Comparison of ENCODE assay signal across 20 cellular contexts in genomic region chr17:80033840-80034239, GRCh38. TPM values are rescaled to one million over a fixed set of nuclear protein-coding genes. Genes with fewer than 3 reads are reported as not detected.
DNase-seq lines count a peak whose midpoint lies in the region; FAIRE-seq and TF ChIP-seq lines count a peak whose summit lies in the region.
"Had no signal": no experiment of that assay in that cellular context is flagged by ENCODE, and none has a peak within 500 bp of the region (broad histone marks: within the 10 kb centered on the region; RNA-seq: fewer than 3 reads in every experiment).

No MANE protein-coding gene starts in this region.

- no TSS peak for BruUV-seq in MCF 10A (replicated peaks; lab: Mats Ljungman, UMichigan)

- no peak for DNase-seq in MCF 10A (ENCODE audit: unreplicated experiment)
- no peak for DNase-seq in breast epithelium (ENCODE audit: low spot score in 2 of 2)
- no peak for DNase-seq in astrocyte (ENCODE audit: low read depth)
- no peak for DNase-seq in mesenchymal stem cell
- no peak for DNase-seq in SKM-1 (lab: John Stamatoyannopoulos, UW; ENCODE audit: unreplicated experiment)
- no peak for DNase-seq in DMS 273 (lab: John Stamatoyannopoulos, UW; ENCODE audit: unreplicated experiment)
- DNase-seq in GM19240 (ENCODE audit: insufficient read length, low spot score) = no peak
- DNase-seq: activated CD4-positive, alpha-beta T cell treated with anti-CD3 and anti-CD28 coated beads for 36 hours; activated CD8-positive, alpha-beta memory T cell treated with anti-CD3 and anti-CD28 coated beads for 24 hours; activated naive CD4-positive, alpha-beta T cell treated with anti-CD3 and anti-CD28 coated beads, Interleukin-2, amount 10 ng/mL, durations not matched to agents 7 days and 5 days; activated T-cell treated with anti-CD3 and anti-CD28 coated beads, Interleukin-2, amount 50 U/mL, for 72 hours; effector memory CD8-positive, alpha-beta T cell; MG63; naive B cell; NCI-H1436; NCI-H526; stimulated activated CD4-positive, alpha-beta T cell treated with anti-CD3 and anti-CD28 coated beads, Interleukin-1b, Interleukin-23, amount 100 ng/mL, for 48 hours; substantia nigra had no signal

- no peak overlapping the region for H3K4me2 ChIP-seq in astrocyte (ENCODE audit: low read length)
- no peak overlapping the region for H3K4me2 ChIP-seq in mesenchymal stem cell (ENCODE audit: low read length, poor library complexity, severe bottlenecking)
- H3K4me2 ChIP-seq in skeletal muscle satellite cell (ENCODE audit: low read length) = peak overlapping the region; percentile 87

- intact Hi-C loops in MCF 10A (cut with micrococcal nuclease) = no loop called here
- intact Hi-C loops in breast epithelium (cut with DNase I; ENCODE audit: low total_unique reads) = no loop called here

- H2AK5ac ChIP-seq in mesenchymal stem cell (ENCODE audit: low read length, severe bottlenecking) = no peak overlapping the region

- H3K27me3 Mint-ChIP-seq in MCF 10A (ENCODE audit: insufficient read depth, unreplicated experiment) (no peaks in the 10 kb centered on the region), astrocyte (ENCODE audit: low read depth, unreplicated experiment) (no peaks in the 10 kb centered on the region)
- H3K27me3 Mint-ChIP-seq: memory B cell had no signal

- H2AFZ ChIP-seq in astrocyte (ENCODE audit: low read depth, low read length) = no peak overlapping the region
- no peak overlapping the region for H2AFZ ChIP-seq in mesenchymal stem cell (ENCODE audit: low read depth, low read length)

- no peak for TF ChIP-seq CTCF in MCF 10A (IDR thresholded peaks at IDR 0.05; ENCODE audit: unreplicated experiment)
- no peak for TF ChIP-seq CTCF in breast epithelium (IDR thresholded peaks at IDR 0.05)
- no peak for TF ChIP-seq CTCF in astrocyte (IDR thresholded peaks at IDR 0.05; ENCODE audit: insufficient read depth, low read depth, low read length)

- H3K9me3 ChIP-seq in breast epithelium (no peaks in the 10 kb centered on the region), astrocyte (ENCODE audit: insufficient read depth, low read depth, low read length) (no peaks in the 10 kb centered on the region), mesenchymal stem cell (ENCODE audit: control insufficient read depth, low read length) (no peaks in the 10 kb centered on the region), skeletal muscle satellite cell (replicated peaks; ENCODE audit: low read length) (no peaks in the 10 kb centered on the region)
- H3K9me3 ChIP-seq: MG63 had no signal

- TF ChIP-seq POLR2A in breast epithelium (IDR thresholded peaks at IDR 0.05) = no peak

- no peak overlapping the region for H4K91ac ChIP-seq in mesenchymal stem cell (ENCODE audit: low read length)

- H3K36me3 ChIP-seq in breast epithelium = no peaks in the 10 kb centered on the region
- no peaks in the 10 kb centered on the region for H3K36me3 ChIP-seq in astrocyte (ENCODE audit: insufficient read depth, low read length)
- peaks cover 3 to 15% of the 10 kb centered on the region in 2 experiments for H3K36me3 ChIP-seq in mesenchymal stem cell (ENCODE audit: control insufficient read depth in 1 of 2, insufficient read depth in 2 of 2, low read depth in 1 of 2, low read length in 2 of 2)
- H3K36me3 ChIP-seq in skeletal muscle satellite cell (ENCODE audit: insufficient read depth, low read length) = no peaks in the 10 kb centered on the region
- H3K36me3 ChIP-seq: MG63 had no signal

- peaks cover 33% of the 10 kb centered on the region for H3K79me1 ChIP-seq in mesenchymal stem cell (replicated peaks; ENCODE audit: low read length, poor library complexity, severe bottlenecking)

- H3K4me3 ChIP-seq in breast epithelium = peak overlapping the region in 1 of 3 donors; percentile 88
- H3K4me3 ChIP-seq in astrocyte (ENCODE audit: insufficient read depth, low read depth, low read length) = no peak overlapping the region
- peak overlapping the region in 1 of 2 experiments; percentile 82 for H3K4me3 ChIP-seq in mesenchymal stem cell (ENCODE audit: insufficient read depth in 1 of 2, low read depth in 1 of 2, low read length in 2 of 2)
- H3K4me3 ChIP-seq in skeletal muscle satellite cell (ENCODE audit: low read length) = no peak overlapping the region

- H2BK5ac ChIP-seq in mesenchymal stem cell (ENCODE audit: low read depth, low read length, poor library complexity, severe bottlenecking) = no peak overlapping the region

- no peak for FAIRE-seq in astrocyte (lab: Jason Lieb, UNC)

- peaks cover 61% of the 10 kb centered on the region for H3K79me2 ChIP-seq in astrocyte (ENCODE audit: insufficient read depth, low read length)

- peak overlapping the region; percentile 16 for H3K4me3 Mint-ChIP-seq in MCF 10A (ENCODE audit: unreplicated experiment)
- peak overlapping the region; percentile 95 for H3K4me3 Mint-ChIP-seq in astrocyte (ENCODE audit: unreplicated experiment)
- H3K4me3 Mint-ChIP-seq: memory B cell had no signal

- no peak overlapping the region for H2BK120ac ChIP-seq in mesenchymal stem cell (ENCODE audit: low read depth, low read length)

- H3K4me1 ChIP-seq in breast epithelium (peaks cover 16 to 25% of the 10 kb centered on the region in 2 donors), astrocyte (ENCODE audit: insufficient read depth, low read length) (peaks cover 20% of the 10 kb centered on the region), mesenchymal stem cell (ENCODE audit: control insufficient read depth, insufficient read depth, low read depth, low read length) (peaks cover 13% of the 10 kb centered on the region), skeletal muscle satellite cell (ENCODE audit: control insufficient read depth, insufficient read depth, low read length) (peaks cover 48% of the 10 kb centered on the region)

- no peak overlapping the region for H3K9ac ChIP-seq in astrocyte (ENCODE audit: low read length)
- H3K9ac ChIP-seq in mesenchymal stem cell (ENCODE audit: low read length) = peak overlapping the region; percentile 89
- H3K9ac ChIP-seq in skeletal muscle satellite cell (ENCODE audit: low read depth, low read length) = no peak overlapping the region

- H3K36me3 Mint-ChIP-seq in MCF 10A (ENCODE audit: insufficient read depth, unreplicated experiment) = peaks cover 24% of the 10 kb centered on the region
- peaks cover 2% of the 10 kb centered on the region for H3K36me3 Mint-ChIP-seq in astrocyte (ENCODE audit: low read depth, unreplicated experiment)
- H3K36me3 Mint-ChIP-seq: activated naive CD4-positive, alpha-beta T cell treated with anti-CD3 and anti-CD28 coated beads, Interleukin-2, amount 10 ng/mL, durations not matched to agents 7 days and 5 days; memory B cell; naive B cell had no signal

- CTCF ChIA-PET in MCF 10A (lab: Yijun Ruan, JAX) = interaction anchor here (0.9 to 2.6 kb wide), 3 partner anchors 26 to 177 kb away, joined by 6 to 23 read pairs (median 13); no protein-coding TSS in a partner anchor

- no peak overlapping the region for H3K27ac ChIP-seq in breast epithelium
- no peak overlapping the region for H3K27ac ChIP-seq in astrocyte (ENCODE audit: low read depth, low read length)
- no peak overlapping the region for H3K27ac ChIP-seq in mesenchymal stem cell (ENCODE audit: low read length, poor library complexity, severe bottlenecking)

- H4K20me1 ChIP-seq in astrocyte (ENCODE audit: insufficient read depth, low read length) = peaks cover 59% of the 10 kb centered on the region

- H3K4ac ChIP-seq in mesenchymal stem cell (ENCODE audit: low read depth in 1 of 2, low read length in 2 of 2) = no peak overlapping the region

- no peak overlapping the region for H2BK12ac ChIP-seq in mesenchymal stem cell (ENCODE audit: low read length in 2 of 2)

- H3K27ac Mint-ChIP-seq in MCF 10A (ENCODE audit: low read depth, unreplicated experiment) (no peak overlapping the region), astrocyte (ENCODE audit: unreplicated experiment) (no peak overlapping the region)
- H3K27ac Mint-ChIP-seq: activated CD4-positive, alpha-beta T cell treated with anti-CD3 and anti-CD28 coated beads for 36 hours; activated T-cell treated with anti-CD3 and anti-CD28 coated beads, Interleukin-2, amount 50 U/mL, for 72 hours; memory B cell had no signal

- POLR2A ChIA-PET in MCF 10A (lab: Yijun Ruan, JAX) = interaction anchor here (1.0 to 1.9 kb wide), 4 partner anchors 12 to 26 kb away, joined by 3 to 9 read pairs (median 5); no protein-coding TSS in a partner anchor

- H3K27me3 ChIP-seq in breast epithelium (no peaks in the 10 kb centered on the region), astrocyte (ENCODE audit: insufficient read depth, low read length) (no peaks in the 10 kb centered on the region), mesenchymal stem cell (ENCODE audit: control insufficient read depth in 1 of 2, insufficient read depth in 1 of 2, low read length in 2 of 2) (no peaks in the 10 kb centered on the region), skeletal muscle satellite cell (ENCODE audit: control insufficient read depth, insufficient read depth, low read length) (no peaks in the 10 kb centered on the region)
- H3K27me3 ChIP-seq: MG63 had no signal

- no peak overlapping the region for H4K8ac ChIP-seq in mesenchymal stem cell (ENCODE audit: low read length)

- H3K18ac ChIP-seq in mesenchymal stem cell (ENCODE audit: low read depth in 1 of 2, low read length in 2 of 2) = no peak overlapping the region

- H3K14ac ChIP-seq in mesenchymal stem cell (ENCODE audit: low read length in 2 of 2) = no peak overlapping the region

- no peak overlapping the region for H2BK15ac ChIP-seq in mesenchymal stem cell (ENCODE audit: low read depth, poor library complexity, severe bottlenecking)

- 98% methylated on average over 4 of the region's 4 CpGs for WGBS in mesenchymal stem cell

- no peak overlapping the region for H3K23ac ChIP-seq in mesenchymal stem cell (ENCODE audit: low read length in 2 of 2)

- H3K4me1 Mint-ChIP-seq in MCF 10A (ENCODE audit: insufficient read depth, unreplicated experiment) = peaks cover 35% of the 10 kb centered on the region
- H3K4me1 Mint-ChIP-seq in astrocyte (ENCODE audit: low read depth, unreplicated experiment) = peaks cover 18% of the 10 kb centered on the region

- H3K9me3 Mint-ChIP-seq in MCF 10A (ENCODE audit: unreplicated experiment) (no peaks in the 10 kb centered on the region), astrocyte (ENCODE audit: unreplicated experiment) (no peaks in the 10 kb centered on the region)
- H3K9me3 Mint-ChIP-seq: activated naive CD4-positive, alpha-beta T cell treated with anti-CD3 and anti-CD28 coated beads, Interleukin-2, amount 10 ng/mL, durations not matched to agents 7 days and 5 days; activated T-cell treated with anti-CD3 and anti-CD28 coated beads, Interleukin-2, amount 50 U/mL, for 72 hours; effector memory CD8-positive, alpha-beta T cell; memory B cell; naive B cell had no signal

RNA-seq across cellular contexts. Expression of gene TBC1D16, which starts 1.8 kb away (rescaled TPM):
- 21.1 and 26.5 TPM in 2 replicates for total RNA-seq in MCF 10A (2022)
- total RNA-seq in breast epithelium = 10 to 100 TPM; 27.1 to 92.2 (median 32.8) TPM
- 37.6 and 45.1 TPM in 2 replicates for total RNA-seq in astrocyte
- 20.2 TPM for polyA plus RNA-seq in mesenchymal stem cell (2013, experiment 1 of 2)
- 20.1 TPM for polyA plus RNA-seq in mesenchymal stem cell (2013, experiment 2 of 2)
- 49.1 and 59.3 TPM in 2 replicates for total RNA-seq in skeletal muscle satellite cell (2012; rRNA removed)

RNA-seq across cellular contexts. Expression of gene CCDC40, which starts 2.6 kb away (rescaled TPM):
- total RNA-seq in MCF 10A (2022) (4.1 and 4.8 TPM in 2 replicates), breast epithelium (10 to 100 TPM in 2 of 3 donors, 1 to 10 TPM in 1; 7.4 to 11.8 (median 11.6) TPM), astrocyte (5.0 and 7.0 TPM in 2 replicates)
- polyA plus RNA-seq in mesenchymal stem cell (2013, experiment 1 of 2) = 2.7 TPM
- polyA plus RNA-seq in mesenchymal stem cell (2013, experiment 2 of 2) = 2.8 TPM
- total RNA-seq in skeletal muscle satellite cell (2012; rRNA removed) = 2.0 and 2.8 TPM in 2 replicates
